ENCODE assay signal across 16 cellular contexts in genomic region chr2:144403940-144404339, GRCh38.
DNase-seq lines count a peak whose midpoint lies in the region; ATAC-seq, FAIRE-seq and TF ChIP-seq lines count a peak whose summit lies in the region.
"Had no signal": no experiment of that assay in that cellular context is flagged by ENCODE, and none has a peak within 500 bp of the region (broad histone marks: within the 10 kb centered on the region; RNA-seq: fewer than 3 reads in every experiment).

No MANE protein-coding gene starts in this region.

- 46 to 71% methylated on average over 9 to 11 of the region's 16 CpGs for WGBS in gastroesophageal sphincter (ENCODE audit: low coverage in 1 of 2), 2 donors

- no peak overlapping the region for H3K4me3 Mint-ChIP-seq in T-helper 1 cell treated with Interleukin-12 subunit alpha and Interleukin-12 subunit beta and Interleukin-4 antibody, amounts not matched to agents 30 μg/mL and 1 μg/mL, for 36 hours
- no peak overlapping the region for H3K4me3 Mint-ChIP-seq in osteocyte (ENCODE audit: unreplicated experiment)
- H3K4me3 Mint-ChIP-seq: activated naive CD4-positive, alpha-beta T cell treated with anti-CD3 and anti-CD28 coated beads, Interleukin-2, amount 50 U/mL, for 24 hours; central memory CD8-positive, alpha-beta T cell had no signal

- DNase-seq in T-helper 1 cell: no peak
- peak; percentile 76 for DNase-seq in left ventricle myocardium inferior
- DNase-seq in osteocyte (ENCODE audit: extremely low spot score, unreplicated experiment): no peak
- peak; percentile 5 for DNase-seq in urothelium cell line (ENCODE audit: low spot score)
- no peak for DNase-seq in activated CD8-positive, alpha-beta memory T cell treated with anti-CD3 and anti-CD28 coated beads, Interleukin-2, amount 50 U/mL, for 4 hours
- DNase-seq: activated CD8-positive, alpha-beta memory T cell treated with anti-CD3 and anti-CD28 coated beads for 24 hours; T1000 had no signal

- peaks cover 7% of the 10 kb centered on the region for H3K36me3 Mint-ChIP-seq in T-helper 1 cell treated with Interleukin-12 subunit alpha and Interleukin-12 subunit beta and Interleukin-4 antibody, amounts not matched to agents 30 μg/mL and 1 μg/mL, for 36 hours (ENCODE audit: low read depth)
- H3K36me3 Mint-ChIP-seq in osteocyte (ENCODE audit: unreplicated experiment): peaks cover 73% of the 10 kb centered on the region
- H3K36me3 Mint-ChIP-seq: activated naive CD4-positive, alpha-beta T cell treated with anti-CD3 and anti-CD28 coated beads, Interleukin-2, amount 50 U/mL, for 24 hours had no signal

- H3K27me3 Mint-ChIP-seq in T-helper 1 cell treated with Interleukin-12 subunit alpha and Interleukin-12 subunit beta and Interleukin-4 antibody, amounts not matched to agents 30 μg/mL and 1 μg/mL, for 36 hours (ENCODE audit: low read depth): no peaks in the 10 kb centered on the region
- H3K27me3 Mint-ChIP-seq in osteocyte (ENCODE audit: unreplicated experiment): no peaks in the 10 kb centered on the region
- H3K27me3 Mint-ChIP-seq: central memory CD8-positive, alpha-beta T cell had no signal

- no peak for FAIRE-seq in urothelium cell line (lab: Jason Lieb, UNC)

- ATAC-seq in GM18858 (IDR thresholded peaks at IDR 0.05; ENCODE audit: unreplicated experiment) (no peak), gastroesophageal sphincter (no peak)
- ATAC-seq: Panc1 had no signal

- H3K27ac ChIP-seq in left ventricle myocardium inferior (replicated peaks) (peak overlapping the region; percentile 70), gastroesophageal sphincter (peak overlapping the region in 1 of 4 donors; percentile 22)
- H3K27ac ChIP-seq: 22Rv1, suprapubic skin had no signal

- H3K4me1 ChIP-seq in left ventricle myocardium inferior (peaks cover 46% of the 10 kb centered on the region), gastroesophageal sphincter (peaks cover 0 to 7% (median 6%) of the 10 kb centered on the region in 3 donors)

- H3K27me3 ChIP-seq in left ventricle myocardium inferior (ENCODE audit: low read depth) (no peaks in the 10 kb centered on the region), gastroesophageal sphincter (no peaks in the 10 kb centered on the region)

- H3K9me3 Mint-ChIP-seq in T-helper 1 cell treated with Interleukin-12 subunit alpha and Interleukin-12 subunit beta and Interleukin-4 antibody, amounts not matched to agents 30 μg/mL and 1 μg/mL, for 36 hours: no peaks in the 10 kb centered on the region
- H3K9me3 Mint-ChIP-seq in osteocyte (ENCODE audit: unreplicated experiment): no peaks in the 10 kb centered on the region
- H3K9me3 Mint-ChIP-seq: activated naive CD4-positive, alpha-beta T cell treated with anti-CD3 and anti-CD28 coated beads, Interleukin-2, amount 50 U/mL, for 24 hours; central memory CD8-positive, alpha-beta T cell had no signal

- no peaks in the 10 kb centered on the region for H3K4me1 Mint-ChIP-seq in T-helper 1 cell treated with Interleukin-12 subunit alpha and Interleukin-12 subunit beta and Interleukin-4 antibody, amounts not matched to agents 30 μg/mL and 1 μg/mL, for 36 hours (ENCODE audit: low read depth)
- H3K4me1 Mint-ChIP-seq in osteocyte (ENCODE audit: unreplicated experiment): peaks cover 20% of the 10 kb centered on the region
- H3K4me1 Mint-ChIP-seq: activated naive CD4-positive, alpha-beta T cell treated with anti-CD3 and anti-CD28 coated beads, Interleukin-2, amount 50 U/mL, for 24 hours had no signal

- intact Hi-C loops in left ventricle myocardium inferior (cut with micrococcal nuclease): no loop called here

- peaks cover 49% of the 10 kb centered on the region for H3K36me3 ChIP-seq in left ventricle myocardium inferior
- H3K36me3 ChIP-seq in gastroesophageal sphincter: peaks cover 0 to 20% of the 10 kb centered on the region in 2 donors

- H3K4me3 ChIP-seq in left ventricle myocardium inferior: no peak overlapping the region
- H3K4me3 ChIP-seq in gastroesophageal sphincter: no peak overlapping the region
- H3K4me3 ChIP-seq: skin epidermis, suprapubic skin had no signal

- no peak for TF ChIP-seq POLR2A in gastroesophageal sphincter (IDR thresholded peaks at IDR 0.05)

- peak overlapping the region; percentile 26 for H3K27ac Mint-ChIP-seq in T-helper 1 cell treated with Interleukin-12 subunit alpha and Interleukin-12 subunit beta and Interleukin-4 antibody, amounts not matched to agents 30 μg/mL and 1 μg/mL, for 36 hours
- H3K27ac Mint-ChIP-seq in osteocyte (ENCODE audit: unreplicated experiment): peak overlapping the region; percentile 32
- H3K27ac Mint-ChIP-seq: activated naive CD4-positive, alpha-beta T cell treated with anti-CD3 and anti-CD28 coated beads, Interleukin-2, amount 50 U/mL, for 24 hours had no signal

- no peaks in the 10 kb centered on the region for H3K9me3 ChIP-seq in left ventricle myocardium inferior (replicated peaks)
- H3K9me3 ChIP-seq in gastroesophageal sphincter: no peaks in the 10 kb centered on the region
- H3K9me3 ChIP-seq: suprapubic skin had no signal

- TF ChIP-seq CTCF in left ventricle myocardium inferior (IDR thresholded peaks at IDR 0.05; ENCODE audit: borderline replicate concordance) (no peak), osteocyte (IDR thresholded peaks at IDR 0.05) (no peak), gastroesophageal sphincter (IDR thresholded peaks at IDR 0.05) (no peak)

- no peak for TF ChIP-seq EP300 in gastroesophageal sphincter (IDR thresholded peaks at IDR 0.05)

Comparison
In these comparisons a context has a peak if more than half of its experiments do, and no peak if none do; other contexts are left out.
1. DNase-seq: peak in left ventricle myocardium inferior (single experiment) and urothelium cell line (single experiment); none in T-helper 1 cell (0 of 5), osteocyte (single experiment) and activated CD8-positive, alpha-beta memory T cell treated with anti-CD3 and anti-CD28 coated beads, Interleukin-2, amount 50 U/mL, for 4 hours (single experiment).